ENCODE assay signal across 25 cellular contexts in genomic region chr12:48288387-48289268, GRCh38.
"Had no signal": no experiment of that assay in that cellular context is flagged by ENCODE, and none has a peak within 500 bp of the region (broad histone marks: within the 10 kb centered on the region; RNA-seq: fewer than 3 reads in every experiment).

No MANE protein-coding gene starts in this region.

- H3K27me3 ChIP-seq: adrenal gland, Peyer's patch had no signal

- DNase-seq: activated CD4-positive, alpha-beta T cell treated with anti-CD3 and anti-CD28 coated beads for 4 hours; activated CD8-positive, alpha-beta memory T cell treated with anti-CD3 and anti-CD28 coated beads, Interleukin-2, amount 50 U/mL, for 4 hours; activated CD8-positive, alpha-beta T cell treated with anti-CD3 and anti-CD28 coated beads for 36 hours; activated naive CD4-positive, alpha-beta T cell treated with anti-CD3 and anti-CD28 coated beads, Interleukin-2, amount 50 U/mL, for 16 hours; activated naive CD8-positive, alpha-beta T cell treated with anti-CD3 and anti-CD28 coated beads, Interleukin-2, amount 10 ng/mL, durations not matched to agents 7 days and 5 days; activated T-cell treated with anti-CD3 and anti-CD28 coated beads, Interleukin-2, amount 50 U/mL, for 72 hours; adrenal gland; anterior cingulate cortex; caudate nucleus; NCI-H1105 treated with DMSO at 0.1 percent for 48 hours; NCI-H1436 treated with DMSO at 0.1 percent for 48 hours; NCI-H187; NCI-H2081 treated with DMSO at 0.1 percent for 48 hours; NCI-H446; NCI-H524 treated with DMSO at 0.1 percent for 48 hours; NCI-H774; NK-92 treated with Interleukin-12 subunit alpha and Interleukin-12 subunit beta, amount 100 ng/mL, for 24 hours; OCI-M1; Peyer's patch; Right ventricle myocardium superior; SJCRH30; SW 1271 had no signal

- ATAC-seq: activated CD4-positive, CD25-positive, alpha-beta regulatory T cell treated with anti-CD3 and anti-CD28 coated beads, Interleukin-2, amount 50 U/mL, for 24 hours; activated CD8-positive, alpha-beta T cell treated with anti-CD3 and anti-CD28 coated beads for 36 hours; activated T-cell treated with anti-CD3 and anti-CD28 coated beads, Interleukin-2, amount 50 U/mL, for 72 hours; SK-N-SH treated with all-trans-retinoic acid at 6 μM for 48 hours had no signal

- H3K4me1 ChIP-seq: adrenal gland, Peyer's patch, SJCRH30 had no signal

- H3K36me3 ChIP-seq: adrenal gland, Peyer's patch, SJCRH30 had no signal

- H3K27ac ChIP-seq: adrenal gland, Peyer's patch, RWPE1, SJCRH30 had no signal

- H3K9me3 ChIP-seq: adrenal gland, Peyer's patch, SJCRH30 had no signal

- H3K4me3 ChIP-seq: adrenal gland, Peyer's patch, SJCRH30 had no signal
